27 cellular contexts compared by ENCODE assay signal in genomic region chr5:143083006-143083405, GRCh38.
"Had no signal": no experiment of that assay in that cellular context is flagged by ENCODE, and none has a peak within 500 bp of the region (broad histone marks: within the 10 kb centered on the region; RNA-seq: fewer than 3 reads in every experiment).

No MANE protein-coding gene starts in this region.

- H3K27ac ChIP-seq: esophagus squamous epithelium, heart right ventricle, left ventricle myocardium inferior, ovary, sigmoid colon had no signal

- H3K27ac Mint-ChIP-seq: activated T-cell treated with anti-CD3 and anti-CD28 coated beads, Interleukin-2, amount 50 U/mL, for 72 hours; progenitor cell of endocrine pancreas; stimulated activated effector memory CD8-positive, alpha-beta T cell treated with anti-CD3 and anti-CD28 coated beads, Interleukin-12 subunit alpha, Interleukin-12 subunit beta, amount 100 ng/mL, for 72 hours; stimulated activated naive CD8-positive, alpha-beta T cell treated with anti-CD3 and anti-CD28 coated beads, Interleukin-15, amount 100 ng/mL, for 72 hours; type B pancreatic cell had no signal

- H3K9me3 Mint-ChIP-seq: activated naive CD4-positive, alpha-beta T cell treated with anti-CD3 and anti-CD28 coated beads, Interleukin-2, amount 50 U/mL, for 72 hours; activated T-cell treated with anti-CD3 and anti-CD28 coated beads, Interleukin-2, amount 50 U/mL, for 72 hours; natural killer cell treated with Interleukin-12 subunit alpha and Interleukin-12 subunit beta and Interleukin-15 and Interleukin-18, amount 100 ng/mL, for 72 hours; stimulated activated effector memory CD8-positive, alpha-beta T cell treated with anti-CD3 and anti-CD28 coated beads, Interleukin-12 subunit alpha, Interleukin-12 subunit beta, amount 100 ng/mL, for 72 hours; stimulated activated naive CD8-positive, alpha-beta T cell treated with anti-CD3 and anti-CD28 coated beads, Interleukin-15, amount 100 ng/mL, for 72 hours; type B pancreatic cell had no signal

- H3K4me3 ChIP-seq: dorsolateral prefrontal cortex, esophagus squamous epithelium, heart right ventricle, left ventricle myocardium inferior, lung, mucosa of descending colon, ovary, sigmoid colon had no signal

- H3K27me3 Mint-ChIP-seq: natural killer cell treated with Interleukin-12 subunit alpha and Interleukin-12 subunit beta and Interleukin-15 and Interleukin-18, amount 100 ng/mL, for 72 hours; progenitor cell of endocrine pancreas; stimulated activated naive CD8-positive, alpha-beta T cell treated with anti-CD3 and anti-CD28 coated beads, Interleukin-15, amount 100 ng/mL, for 72 hours; type B pancreatic cell had no signal

- H3K9me3 ChIP-seq: esophagus squamous epithelium, heart right ventricle, left ventricle myocardium inferior, mucosa of descending colon, ovary, sigmoid colon had no signal

- H3K4me3 Mint-ChIP-seq: activated T-cell treated with anti-CD3 and anti-CD28 coated beads, Interleukin-2, amount 50 U/mL, for 72 hours; natural killer cell treated with Interleukin-12 subunit alpha and Interleukin-12 subunit beta and Interleukin-15 and Interleukin-18, amount 100 ng/mL, for 72 hours; stimulated activated effector memory CD8-positive, alpha-beta T cell treated with anti-CD3 and anti-CD28 coated beads, Interleukin-12 subunit alpha, Interleukin-12 subunit beta, amount 100 ng/mL, for 72 hours; stimulated activated naive CD8-positive, alpha-beta T cell treated with anti-CD3 and anti-CD28 coated beads, Interleukin-15, amount 100 ng/mL, for 72 hours; type B pancreatic cell had no signal

- DNase-seq: activated CD4-positive, alpha-beta T cell treated with anti-CD3 and anti-CD28 coated beads for 4 hours; activated CD4-positive, alpha-beta T cell treated with anti-CD3 and anti-CD28 coated beads, Interleukin-2, amount 50 U/mL, for 4 hours; activated naive CD4-positive, alpha-beta T cell; activated T-cell treated with anti-CD3 and anti-CD28 coated beads for 4 hours; activated T-cell treated with anti-CD3 and anti-CD28 coated beads, Interleukin-2, amount 50 U/mL, for 72 hours; anterior cingulate cortex; dorsolateral prefrontal cortex; effector memory CD4-positive, alpha-beta T cell; esophagus squamous epithelium; foreskin melanocyte; heart right ventricle; left ventricle myocardium inferior; mucosa of descending colon; ovary; retina; sigmoid colon; small intestine; stimulated activated CD4-positive, alpha-beta T cell treated with anti-CD3 and anti-CD28 coated beads, Interleukin-4, amount 100 ng/mL, for 24 hours; stimulated activated naive CD8-positive, alpha-beta T cell treated with anti-CD3 and anti-CD28 coated beads, Interleukin-15, amount 100 ng/mL, for 72 hours; substantia nigra; T-helper 1 cell had no signal

- ATAC-seq: activated naive CD4-positive, alpha-beta T cell treated with anti-CD3 and anti-CD28 coated beads, Interleukin-2, amount 50 U/mL, for 72 hours; activated T-cell treated with anti-CD3 and anti-CD28 coated beads, Interleukin-2, amount 50 U/mL, for 72 hours; heart right ventricle; mucosa of descending colon; natural killer cell treated with Interleukin-12 subunit alpha and Interleukin-12 subunit beta and Interleukin-15 and Interleukin-18, amount 100 ng/mL, for 72 hours; stimulated activated effector memory CD8-positive, alpha-beta T cell treated with anti-CD3 and anti-CD28 coated beads, Interleukin-12 subunit alpha, Interleukin-12 subunit beta, amount 100 ng/mL, for 72 hours; stimulated activated naive CD8-positive, alpha-beta T cell treated with anti-CD3 and anti-CD28 coated beads, Interleukin-15, amount 100 ng/mL, for 72 hours had no signal

- H3K27me3 ChIP-seq: dorsolateral prefrontal cortex, esophagus squamous epithelium, heart right ventricle, ovary, sigmoid colon had no signal

- H3K36me3 ChIP-seq: esophagus squamous epithelium, left ventricle myocardium inferior, ovary, sigmoid colon had no signal
